1 cellular context compared by ENCODE assay signal in the genomic region with DNA sequence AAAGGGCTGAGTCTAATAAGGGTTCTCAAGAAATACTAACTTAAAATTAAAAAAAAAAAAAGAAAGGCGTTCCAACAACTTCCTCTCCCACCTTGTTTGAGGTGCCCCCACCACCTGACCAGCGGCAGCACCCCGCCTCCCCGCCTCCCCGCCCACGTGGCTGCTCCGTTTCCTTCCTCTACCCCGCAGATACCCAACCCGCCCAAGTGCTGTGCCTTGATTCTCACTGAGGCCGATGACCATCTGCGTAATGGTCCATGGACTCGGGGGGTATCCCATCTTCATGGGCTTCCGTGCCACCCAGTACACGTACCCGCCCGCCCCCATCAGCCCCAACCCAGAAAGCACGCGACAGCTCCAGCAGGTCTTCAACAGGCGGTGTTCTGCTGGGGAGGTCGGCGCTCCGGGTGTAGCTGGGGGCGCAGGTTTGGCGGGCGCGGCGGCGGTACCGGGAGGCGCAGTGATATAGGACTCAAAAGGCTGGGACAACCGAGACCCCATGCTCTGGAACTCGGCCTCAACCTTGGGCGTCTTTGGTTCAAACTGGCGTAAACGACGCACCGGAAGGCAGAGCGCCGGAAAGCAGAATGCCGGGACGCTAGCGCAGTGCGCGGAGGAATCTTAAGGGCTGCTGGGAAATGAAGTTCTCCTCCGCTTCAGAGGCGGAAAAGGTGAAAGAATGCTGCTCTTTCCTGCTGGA.
TF ChIP-seq lines count a peak whose summit lies in the region.

Gene DMAC1, minus strand, starts transcription at position 545 of the 700 bp plus-strand sequence. Its CDS starts 44 bp downstream, at position 501.

TF ChIP-seq in H1, 55 proteins besides CTCF, POLR2A, EP300 and RAD21:
- no peak; the same call in 1 of the 2 replicates for TF ChIP-seq RBBP5 (IDR thresholded peaks at IDR 0.05; ENCODE audit: borderline replicate concordance, low read depth, low read length)
- TF ChIP-seq CBX5 (IDR thresholded peaks at IDR 0.05; ENCODE audit: low read depth, low read length), result no peak
- TF ChIP-seq HDAC2 (IDR thresholded peaks at IDR 0.05; ENCODE audit: borderline replicate concordance in 1 of 2, low read depth in 2 of 2, low read length in 2 of 2), result no peak; a peak in 1 of 4 replicates
- no peak for TF ChIP-seq CHD1 (IDR thresholded peaks at IDR 0.05; ENCODE audit: low read depth, low read length)
- TF ChIP-seq EZH2 (IDR thresholded peaks at IDR 0.05; ENCODE audit: low read depth, low read length, severe bottlenecking), result no peak
- TF ChIP-seq KDM4A (IDR thresholded peaks at IDR 0.05; ENCODE audit: low read depth, low read length, severe bottlenecking), result peak; percentile 81
- peak; percentile 73 for TF ChIP-seq POLR2AphosphoS5 (IDR thresholded peaks at IDR 0.05; ENCODE audit: low read depth, low read length)
- no peak for TF ChIP-seq ZNF274 (IDR thresholded peaks at IDR 0.05; ENCODE audit: borderline replicate concordance, extremely low read depth, low read length)
- TF ChIP-seq TAF7 (optimal IDR thresholded peaks at IDR 0.05; ENCODE audit: borderline replicate concordance, low read depth, low read length), result peak; percentile 73
- TF ChIP-seq SAP30 (IDR thresholded peaks at IDR 0.05; ENCODE audit: insufficient read depth, insufficient replicate concordance, low read length), result peak; percentile 1
- TF ChIP-seq RXRA (IDR thresholded peaks at IDR 0.05; ENCODE audit: insufficient read depth, low read depth, low read length), result no peak
- no peak for TF ChIP-seq CBX8 (IDR thresholded peaks at IDR 0.05; ENCODE audit: borderline replicate concordance, low read depth, low read length)
- TF ChIP-seq, protein P1, sequence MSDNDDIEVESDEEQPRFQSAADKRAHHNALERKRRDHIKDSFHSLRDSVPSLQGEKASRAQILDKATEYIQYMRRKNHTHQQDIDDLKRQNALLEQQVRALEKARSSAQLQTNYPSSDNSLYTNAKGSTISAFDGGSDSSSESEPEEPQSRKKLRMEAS (IDR thresholded peaks at IDR 0.05), result peak; percentile 85
- TF ChIP-seq CHD2 (IDR thresholded peaks at IDR 0.05; ENCODE audit: low read length), result peak; percentile 53; the same call in 1 of the 2 replicates
- no peak for TF ChIP-seq EGR1 (IDR thresholded peaks at IDR 0.05; ENCODE audit: borderline replicate concordance, low read depth, low read length)
- no peak for TF ChIP-seq ATF2 (IDR thresholded peaks at IDR 0.05; ENCODE audit: low read length)
- peak; percentile 89 for TF ChIP-seq TEAD4 (IDR thresholded peaks at IDR 0.05; ENCODE audit: low read depth, low read length)
- TF ChIP-seq SIN3A (conservative IDR thresholded peaks at IDR 0.05 in 1 of 2, IDR thresholded peaks at IDR 0.05 in 1 of 2; ENCODE audit: low read depth in 1 of 2, low read length in 2 of 2), result peak; percentile 53 to 75; a peak in 1 of 4 replicates
- TF ChIP-seq USF2 (IDR thresholded peaks at IDR 0.05; ENCODE audit: low read length), result peak; percentile 49; the same call in 1 of the 2 replicates
- peak; percentile 83 for TF ChIP-seq PHF8 (conservative IDR thresholded peaks at IDR 0.05; ENCODE audit: low read depth, low read length)
- TF ChIP-seq FOSL1 (IDR thresholded peaks at IDR 0.05; ENCODE audit: insufficient read depth, low read depth, low read length), result no peak
- TF ChIP-seq GABPA (IDR thresholded peaks at IDR 0.05; ENCODE audit: borderline replicate concordance, insufficient read depth, low read length), result no peak
- peak; percentile 87 for TF ChIP-seq ATF3 (IDR thresholded peaks at IDR 0.05; ENCODE audit: insufficient read depth, low read depth, low read length)
- TF ChIP-seq TAF1 (IDR thresholded peaks at IDR 0.05; ENCODE audit: low read depth, low read length), result peak; percentile 86
- no peak for TF ChIP-seq RFX5 (IDR thresholded peaks at IDR 0.05; ENCODE audit: borderline replicate concordance, low read depth, low read length)
- peak; percentile 63 for TF ChIP-seq ASH2L (IDR thresholded peaks at IDR 0.05; ENCODE audit: low read length)
- peak; percentile 82 for TF ChIP-seq TBP (IDR thresholded peaks at IDR 0.05; ENCODE audit: low read depth, low read length)
- TF ChIP-seq BRCA1 (IDR thresholded peaks at IDR 0.05; ENCODE audit: low read depth, low read length), result no peak
- TF ChIP-seq JUN (IDR thresholded peaks at IDR 0.05; ENCODE audit: low read depth, low read length), result no peak
- no peak for TF ChIP-seq MAFK (IDR thresholded peaks at IDR 0.05; ENCODE audit: low read depth, low read length)
- TF ChIP-seq KDM5A (IDR thresholded peaks at IDR 0.05; ENCODE audit: low read length), result no peak
- no peak for TF ChIP-seq TCF12 (IDR thresholded peaks at IDR 0.05; ENCODE audit: low read depth, low read length)
- TF ChIP-seq SUZ12 (IDR thresholded peaks at IDR 0.05; ENCODE audit: low read length), result no peak
- TF ChIP-seq CREB1 (IDR thresholded peaks at IDR 0.05), result peak; percentile 88
- peak; percentile 80 for TF ChIP-seq SIX5 (IDR thresholded peaks at IDR 0.05; ENCODE audit: low read depth, low read length)
- no peak for TF ChIP-seq KDM1A (IDR thresholded peaks at IDR 0.05; ENCODE audit: borderline replicate concordance, low read length)
- no peak for TF ChIP-seq SP2 (IDR thresholded peaks at IDR 0.05; ENCODE audit: low read length)
- no peak for TF ChIP-seq SRF (IDR thresholded peaks at IDR 0.05; ENCODE audit: low read depth, low read length)
TF ChIP-seq in H1: peak in this region for 16.
